22 cellular contexts compared by ENCODE assay signal in the genomic region with DNA sequence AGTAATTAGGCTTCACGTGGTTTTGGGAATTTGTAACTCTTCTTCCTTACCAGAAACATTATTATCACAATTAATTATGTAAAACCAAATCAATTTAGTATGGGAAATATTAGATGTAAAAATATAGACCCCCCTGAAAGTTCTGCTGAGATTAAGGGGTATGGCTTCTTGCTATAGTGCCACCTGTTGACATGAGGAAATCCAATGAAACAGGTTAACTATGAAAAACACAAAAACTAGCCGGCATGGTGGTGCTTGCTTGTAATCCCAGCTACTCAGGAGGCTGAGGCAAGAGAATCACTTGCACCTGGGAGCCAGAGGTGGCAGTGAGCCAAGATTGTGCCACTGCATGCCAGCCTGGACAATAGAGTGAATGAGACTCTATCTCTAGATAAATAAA.
DNase-seq lines count a peak whose midpoint lies in the region; ATAC-seq and TF ChIP-seq lines count a peak whose summit lies in the region.
"Had no signal": no experiment of that assay in that cellular context is flagged by ENCODE, and none has a peak within 500 bp of the region (broad histone marks: within the 10 kb centered on the region; RNA-seq: fewer than 3 reads in every experiment).

No MANE protein-coding gene starts in this region.

- TF ChIP-seq CTCF in 22Rv1 (IDR thresholded peaks at IDR 0.05) (peak; percentile 13; the same call in 1 of the 2 replicates), MM.1S (IDR thresholded peaks at IDR 0.05; ENCODE audit: low read length) (0 out of 2 replicates have a peak, but pooled peaks have one; percentile 14), SU-DHL-6 (IDR thresholded peaks at IDR 0.05; ENCODE audit: insufficient read depth, low read length, poor library complexity, severe bottlenecking) (peak; percentile 10), GM13977 (IDR thresholded peaks at IDR 0.05; ENCODE audit: extremely low read depth, insufficient read depth, missing control alignments) (no peak)

- no peaks in the 10 kb centered on the region for H3K9me2 ChIP-seq in MM.1S (replicated peaks; ENCODE audit: insufficient read depth, low read length)
- no peaks in the 10 kb centered on the region for H3K9me2 ChIP-seq in SU-DHL-6 (replicated peaks; ENCODE audit: insufficient read depth, low read length)

- H3K4me1 ChIP-seq in MM.1S (ENCODE audit: low read length): no peaks in the 10 kb centered on the region
- H3K4me1 ChIP-seq: esophagus muscularis mucosa, heart right ventricle, SJSA1, testis had no signal

- H3K27ac ChIP-seq in 22Rv1: no peak overlapping the region
- no peak overlapping the region for H3K27ac ChIP-seq in MM.1S (ENCODE audit: low read length)
- no peak overlapping the region for H3K27ac ChIP-seq in SU-DHL-6 (ENCODE audit: low read depth, low read length)
- H3K27ac ChIP-seq: esophagus muscularis mucosa, heart right ventricle, ovary, SJSA1, skin epidermis, testis had no signal

- H3K9ac ChIP-seq in MM.1S (ENCODE audit: low read length) (no peak overlapping the region), SU-DHL-6 (ENCODE audit: low read length) (no peak overlapping the region)

- H3K36me3 ChIP-seq in MM.1S (replicated peaks; ENCODE audit: insufficient read depth, low read length) (no peaks in the 10 kb centered on the region), SU-DHL-6 (ENCODE audit: low read length) (no peaks in the 10 kb centered on the region)
- H3K36me3 ChIP-seq: esophagus muscularis mucosa, heart right ventricle, ovary, SJSA1 had no signal

- in situ Hi-C loops in GM13977 (cut with MboI; ENCODE audit: low pct_unique_long_range_greater_than_20kb, low sequenced_read_pairs, unreplicated experiment): loop anchor here (25.0 kb wide), 1 partner anchor 686 kb away; no protein-coding TSS in a partner anchor

- H4K20me1 ChIP-seq in MM.1S (ENCODE audit: insufficient read depth, low read length): no peaks in the 10 kb centered on the region
- H4K20me1 ChIP-seq in SU-DHL-6 (ENCODE audit: low read depth, low read length): no peaks in the 10 kb centered on the region

- H3F3A ChIP-seq in MM.1S (ENCODE audit: insufficient read depth, low read length) (no peaks in the 10 kb centered on the region), SU-DHL-6 (ENCODE audit: insufficient read depth) (no peaks in the 10 kb centered on the region)

- H3K4me2 ChIP-seq in MM.1S (ENCODE audit: low read depth, low read length) (no peak overlapping the region), SU-DHL-6 (ENCODE audit: low read depth, low read length, poor library complexity, severe bottlenecking) (no peak overlapping the region)

- H3K27me3 ChIP-seq in MM.1S (replicated peaks; ENCODE audit: insufficient read depth, low read length) (no peaks in the 10 kb centered on the region), SU-DHL-6 (ENCODE audit: low read length) (no peaks in the 10 kb centered on the region)
- H3K27me3 ChIP-seq: esophagus muscularis mucosa, ovary, SJSA1, testis had no signal

- no peaks in the 10 kb centered on the region for H3K9me3 ChIP-seq in MM.1S (replicated peaks; ENCODE audit: insufficient read depth, low read length)
- H3K9me3 ChIP-seq in SU-DHL-6 (ENCODE audit: insufficient read depth, low read length): no peaks in the 10 kb centered on the region
- H3K9me3 ChIP-seq: esophagus muscularis mucosa, ovary, SJSA1, testis had no signal

- no peaks in the 10 kb centered on the region for H3K79me2 ChIP-seq in MM.1S (ENCODE audit: low read length)
- no peaks in the 10 kb centered on the region for H3K79me2 ChIP-seq in SU-DHL-6 (ENCODE audit: insufficient read depth, low read length)

- H2AFZ ChIP-seq in MM.1S (ENCODE audit: low read length) (no peak overlapping the region), SU-DHL-6 (ENCODE audit: low read depth, low read length, severe bottlenecking) (no peak overlapping the region)

- no peak overlapping the region for H3K4me3 ChIP-seq in MM.1S (ENCODE audit: low read length)
- no peak overlapping the region for H3K4me3 ChIP-seq in SU-DHL-6 (ENCODE audit: insufficient read depth, low read length, poor library complexity, severe bottlenecking)
- H3K4me3 ChIP-seq: esophagus muscularis mucosa, heart right ventricle, ovary, SJSA1, skin epidermis, testis had no signal

- ATAC-seq in GM19351 (IDR thresholded peaks at IDR 0.05; ENCODE audit: unreplicated experiment): no peak
- ATAC-seq: activated CD8-positive, alpha-beta T cell treated with anti-CD3 and anti-CD28 coated beads, Interleukin-2, amount 10 ng/mL, durations not matched to agents 7 days and 5 days; heart right ventricle; stimulated activated naive CD8-positive, alpha-beta T cell treated with anti-CD3 and anti-CD28 coated beads, Interleukin-15, Interleukin-2, amounts not matched to agents 100 U/mL and 50 U/mL, for 24 hours; T-cell had no signal

- DNase-seq in COLO668 (lab: John Stamatoyannopoulos, UW; ENCODE audit: unreplicated experiment): peak; percentile 19
- no peak for DNase-seq in MM.1S
- no peak for DNase-seq in NCI-H2227 treated with DMSO at 0.1 percent for 48 hours (lab: John Stamatoyannopoulos, UW)
- DNase-seq in cerebellar nuclear complex (lab: John Stamatoyannopoulos, UW): no peak
- DNase-seq in GM13977 (ENCODE audit: low spot score): no peak
- DNase-seq: activated CD8-positive, alpha-beta T cell treated with anti-CD3 and anti-CD28 coated beads, Interleukin-2, amount 10 ng/mL, durations not matched to agents 7 days and 5 days; aorta; cortex of kidney; EL; foreskin melanocyte; heart right ventricle; NCI-H748 treated with DMSO at 0.1 percent for 48 hours; ovary; stimulated activated naive CD8-positive, alpha-beta T cell treated with anti-CD3 and anti-CD28 coated beads, Interleukin-15, Interleukin-2, amounts not matched to agents 100 U/mL and 50 U/mL, for 24 hours; T-cell; testis had no signal
